In genomic region chr7:98521089-98521692, GRCh38 we compare ENCODE assay signal across 32 cellular contexts.
"Had no signal": no experiment of that assay in that cellular context is flagged by ENCODE, and none has a peak within 500 bp of the region (broad histone marks: within the 10 kb centered on the region; RNA-seq: fewer than 3 reads in every experiment).

No MANE protein-coding gene starts in this region.

- DNase-seq: MM.1S, NCI-H1048, NCI-H1092 treated with DMSO at 0.1 percent for 48 hours, NCI-H1105 treated with DMSO at 0.1 percent for 48 hours, NCI-H1417, NCI-H1436, NCI-H146, NCI-H1694, NCI-H187, NCI-H1930, NCI-H2029 treated with DMSO at 0.1 percent for 48 hours, NCI-H2081 treated with DMSO at 0.1 percent for 48 hours, NCI-H2107, NCI-H2171, NCI-H226, NCI-H446 treated with DMSO at 0.1 percent for 48 hours, NCI-H510A, NCI-H524, NCI-H526, NCI-H69, NCI-H748 treated with DMSO at 0.1 percent for 48 hours, PC-9, SHP77, SIG-M5 had no signal

- H2AFZ ChIP-seq: PC-9 had no signal

- H3K4me1 ChIP-seq: SJCRH30 had no signal

- H3K9me3 ChIP-seq: SJCRH30 had no signal

- H3K9ac ChIP-seq: KMS-11 had no signal

- H3K27me3 ChIP-seq: SJCRH30 had no signal

- H3K4me2 ChIP-seq: KMS-11, PC-9 had no signal

- H3K36me3 ChIP-seq: SJCRH30 had no signal

- FAIRE-seq: RCC 7860 had no signal

- ATAC-seq: Panc1, Right ventricle myocardium inferior, SK-N-SH treated with all-trans-retinoic acid at 6 μM for 48 hours had no signal

- H3K4me3 ChIP-seq: PC-9, SJCRH30, SK-N-MC had no signal

- H3K27ac ChIP-seq: KMS-11, PC-9, RWPE1, SJCRH30, SK-N-MC had no signal
